12 cellular contexts compared by ENCODE assay signal in genomic region chr16:55323637-55324490, GRCh38. TPM values are rescaled to one million over a fixed set of nuclear protein-coding genes. Genes with fewer than 3 reads are reported as not detected.
A peak's percentile ranks its signal among the peaks of the same experiment; 100 is the strongest.
DNase-seq lines count a peak whose midpoint lies in the region; ATAC-seq, FAIRE-seq and TF ChIP-seq lines count a peak whose summit lies in the region.
"Had no signal": no experiment of that assay in that cellular context is flagged by ENCODE, and none has a peak within 500 bp of the region (broad histone marks: within the 10 kb centered on the region; RNA-seq: fewer than 3 reads in every experiment).

TSS of gene IRX6 (plus strand) at chr16:55324203. CDS start at chr16:55325092, 889 bp downstream.

- intact Hi-C loops in breast epithelium (cut with DNase I; ENCODE audit: low total_unique reads), result no loop called here
- intact Hi-C loops in HepG2 (cut with micrococcal nuclease; ENCODE audit: unreplicated experiment), result no loop called here

- TF ChIP-seq EP300 in HepG2 (IDR thresholded peaks at IDR 0.05; ENCODE audit: low read depth in 2 of 2, low read length in 2 of 2) (no peak), HepG2 (CRISPR knock-in tag; IDR thresholded peaks at IDR 0.05; ENCODE audit: borderline replicate concordance) (no peak)

- no peaks in the 10 kb centered on the region for H3K36me3 ChIP-seq in breast epithelium
- H3K36me3 ChIP-seq in HepG2 (replicated peaks in 1 of 2; ENCODE audit: control insufficient read depth in 1 of 2, insufficient read depth in 2 of 2, low read length in 2 of 2), result no peaks in the 10 kb centered on the region
- H3K36me3 ChIP-seq: esophagus muscularis mucosa had no signal

- TF ChIP-seq CTCF in HFF-Myc (IDR thresholded peaks at IDR 0.05; ENCODE audit: low read depth, low read length, missing control alignments) (peak; percentile 55), breast epithelium (IDR thresholded peaks at IDR 0.05) (peak in 2 of 3 donors; percentile 29), HepG2 (CRISPR knock-in tag; IDR thresholded peaks at IDR 0.05) (peak; percentile 36)

- H3K79me2 ChIP-seq in HepG2 (ENCODE audit: insufficient read depth, low read length), result no peaks in the 10 kb centered on the region

- TF ChIP-seq POLR2A in breast epithelium (IDR thresholded peaks at IDR 0.05) (no peak), HepG2 (IDR thresholded peaks at IDR 0.05; ENCODE audit: insufficient read depth in 1 of 2, low read depth in 2 of 2, low read length in 2 of 2) (no peak)

- in situ Hi-C loops in HepG2 (cut with HindIII; ENCODE audit: extremely low pct_ligation_motif_present, low pct_unique_long_range_greater_than_20kb), result no loop called here

- WGBS in HepG2 (ENCODE audit: low lambda C conversion rate), result 44% methylated on average over 29 of the region's 63 CpGs

- POLR2A ChIA-PET in HepG2 (lab: Yijun Ruan, JAX), result no interaction called here
- POLR2A ChIA-PET in activated CD4-positive, alpha-beta memory T cell treated with anti-CD3 and anti-CD28 coated beads, Interleukin-2, amount 10 ng/mL, durations not matched to agents 7 days and 5 days (lab: Charles Lee), result no interaction called here

- H3K4me1 ChIP-seq in breast epithelium (no peaks in the 10 kb centered on the region), HepG2 (ENCODE audit: insufficient read depth, low read length) (no peaks in the 10 kb centered on the region)

- CTCF ChIA-PET in HepG2 (lab: Yijun Ruan, JAX; ENCODE audit: low intra/inter-chr PET ratio, low total read pairs), result no interaction called here
- CTCF ChIA-PET in activated CD4-positive, alpha-beta memory T cell treated with anti-CD3 and anti-CD28 coated beads, Interleukin-2, amount 10 ng/mL, durations not matched to agents 7 days and 5 days (lab: Charles Lee), result no interaction called here

- no TSS peak for BruUV-seq in HepG2 (replicated peaks; lab: Mats Ljungman, UMichigan)

- H3K4me3 ChIP-seq in HFF-Myc (replicated peaks; ENCODE audit: low read depth, low read length), result no peak within 1 kb of the TSS
- peak within 1 kb of the TSS; percentile 46 to 70 (median 49) for H3K4me3 ChIP-seq in breast epithelium
- H3K4me3 ChIP-seq in HepG2 (replicated peaks in 1 of 3; ENCODE audit: insufficient read depth in 1 of 3, low read depth in 2 of 3, low read length in 3 of 3), result no peak within 1 kb of the TSS

- no peak within 1 kb of the TSS for H3K4me3 Mint-ChIP-seq in activated CD4-positive, alpha-beta memory T cell treated with anti-CD3 and anti-CD28 coated beads, Interleukin-2, amount 10 ng/mL, durations not matched to agents 7 days and 5 days

- no peak within 1 kb of the TSS for H3K27ac Mint-ChIP-seq in activated CD4-positive, alpha-beta memory T cell treated with anti-CD3 and anti-CD28 coated beads, Interleukin-2, amount 10 ng/mL, durations not matched to agents 7 days and 5 days

- H3K9me3 Mint-ChIP-seq in activated CD4-positive, alpha-beta memory T cell treated with anti-CD3 and anti-CD28 coated beads, Interleukin-2, amount 10 ng/mL, durations not matched to agents 7 days and 5 days, result no peaks in the 10 kb centered on the region

- H3K9ac ChIP-seq in HepG2 (ENCODE audit: insufficient read depth, low read depth, low read length), result no peak within 1 kb of the TSS

- no peak for TF ChIP-seq RAD21 in HepG2 (CRISPR knock-in tag; IDR thresholded peaks at IDR 0.05)

- H3K4me2 ChIP-seq in HepG2 (ENCODE audit: low read depth, low read length), result no peak within 1 kb of the TSS

- H3K27ac ChIP-seq in breast epithelium (peak within 1 kb of the TSS in 1 of 2 donors; percentile 84), HepG2 (ENCODE audit: extremely low read length, insufficient read depth, low read length) (no peak within 1 kb of the TSS)
- H3K27ac ChIP-seq: esophagus muscularis mucosa had no signal

- peaks cover 37% of the 10 kb centered on the region for H3K27me3 Mint-ChIP-seq in activated CD4-positive, alpha-beta memory T cell treated with anti-CD3 and anti-CD28 coated beads, Interleukin-2, amount 10 ng/mL, durations not matched to agents 7 days and 5 days

- no peaks in the 10 kb centered on the region for H3K4me1 Mint-ChIP-seq in activated CD4-positive, alpha-beta memory T cell treated with anti-CD3 and anti-CD28 coated beads, Interleukin-2, amount 10 ng/mL, durations not matched to agents 7 days and 5 days

- H3K27me3 ChIP-seq in breast epithelium (peaks cover 0 to 14% of the 10 kb centered on the region in 2 donors), HepG2 (ENCODE audit: control insufficient read depth in 1 of 2, insufficient read depth in 2 of 2, low read length in 2 of 2) (peaks cover 6 to 59% of the 10 kb centered on the region in 2 experiments; a peak in 3 of 5 replicates)

- H3K9me3 ChIP-seq in breast epithelium (no peaks in the 10 kb centered on the region), HepG2 (ENCODE audit: low read length) (no peaks in the 10 kb centered on the region)
- H3K9me3 ChIP-seq: esophagus muscularis mucosa had no signal

- H3K36me3 Mint-ChIP-seq in activated CD4-positive, alpha-beta memory T cell treated with anti-CD3 and anti-CD28 coated beads, Interleukin-2, amount 10 ng/mL, durations not matched to agents 7 days and 5 days (ENCODE audit: low read depth), result no peaks in the 10 kb centered on the region

- no peak within 1 kb of the TSS for H2AFZ ChIP-seq in HepG2 (ENCODE audit: low read length)

- H4K20me1 ChIP-seq in HepG2 (ENCODE audit: insufficient read depth, low read length), result no peaks in the 10 kb centered on the region

- DNase-seq in AG08395 (ENCODE audit: low spot score) (peak; percentile 38), HFF-Myc (ENCODE audit: extremely low read depth, low read depth) (no peak), breast epithelium (ENCODE audit: low spot score in 2 of 2) (peak in 1 of 2 donors; percentile 31), HepG2 (ENCODE audit: low spot score) (no peak), 8988T (no peak)
- no peak for DNase-seq in activated CD4-positive, alpha-beta memory T cell treated with anti-CD3 and anti-CD28 coated beads, Interleukin-2, amount 10 ng/mL, durations not matched to agents 7 days and 5 days
- DNase-seq: DMS79 treated with DMSO at 0.1 percent for 48 hours; stimulated activated CD4-positive, alpha-beta T cell treated with anti-CD3 and anti-CD28 coated beads, Interleukin-4, amount 100 ng/mL, for 24 hours had no signal

- no peak for FAIRE-seq in HepG2 (lab: Jason Lieb, UNC)

- ATAC-seq in HepG2, result peak; percentile 63
- no peak for ATAC-seq in HG02981 (IDR thresholded peaks at IDR 0.05; ENCODE audit: unreplicated experiment)
- ATAC-seq in GM21619 (IDR thresholded peaks at IDR 0.05; ENCODE audit: unreplicated experiment), result no peak

TF ChIP-seq in HepG2, 621 proteins besides CTCF, POLR2A, EP300 and RAD21 (continues in another document):
- no peak for TF ChIP-seq ATF5 (CRISPR knock-in tag; IDR thresholded peaks at IDR 0.05; ENCODE audit: low read depth)
- TF ChIP-seq, protein P1, sequence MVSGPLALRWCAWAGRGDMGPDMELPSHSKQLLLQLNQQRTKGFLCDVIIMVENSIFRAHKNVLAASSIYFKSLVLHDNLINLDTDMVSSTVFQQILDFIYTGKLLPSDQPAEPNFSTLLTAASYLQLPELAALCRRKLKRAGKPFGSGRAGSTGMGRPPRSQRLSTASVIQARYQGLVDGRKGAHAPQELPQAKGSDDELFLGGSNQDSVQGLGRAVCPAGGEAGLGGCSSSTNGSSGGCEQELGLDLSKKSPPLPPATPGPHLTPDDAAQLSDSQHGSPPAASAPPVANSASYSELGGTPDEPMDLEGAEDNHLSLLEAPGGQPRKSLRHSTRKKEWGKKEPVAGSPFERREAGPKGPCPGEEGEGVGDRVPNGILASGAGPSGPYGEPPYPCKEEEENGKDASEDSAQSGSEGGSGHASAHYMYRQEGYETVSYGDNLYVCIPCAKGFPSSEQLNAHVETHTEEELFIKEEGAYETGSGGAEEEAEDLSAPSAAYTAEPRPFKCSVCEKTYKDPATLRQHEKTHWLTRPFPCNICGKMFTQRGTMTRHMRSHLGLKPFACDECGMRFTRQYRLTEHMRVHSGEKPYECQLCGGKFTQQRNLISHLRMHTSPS (CRISPR knock-in tag; IDR thresholded peaks at IDR 0.05; ENCODE audit: low read depth), result no peak

RNA-seq across cellular contexts. Expression of gene IRX6, which starts in this region (rescaled TPM):
- total RNA-seq in breast epithelium, result 10 to 100 TPM in 1 of 3 donors, 1 to 10 TPM in 2; 3.1 to 12.8 (median 3.6) TPM
- not detected in 2 replicates for total RNA-seq in HepG2 (2016; rRNA removed; fragmentation: Illumina TruSeq; extraction: Trizol)
- total RNA-seq in HepG2 (2016; cell fraction: cytosol; rRNA removed; fragmentation: Illumina TruSeq; extraction: Trizol; ENCODE audit: low read depth), result not detected in 2 replicates
- total RNA-seq in HepG2 (2016; cell fraction: insoluble cytoplasmic fraction; rRNA removed; fragmentation: Illumina TruSeq; extraction: Trizol), result not detected in 2 replicates
- not detected in 2 replicates for total RNA-seq in HepG2 (2016; cell fraction: membrane; rRNA removed; fragmentation: Illumina TruSeq; extraction: Trizol)
- total RNA-seq in HepG2 (2016; cell fraction: nucleus; rRNA removed; fragmentation: Illumina TruSeq; extraction: Trizol), result not detected in 2 replicates
- not detected in 2 replicates for polyA plus RNA-seq in HepG2 (2011; rRNA removed)
- polyA plus RNA-seq in HepG2 (2011; cell fraction: cytosol; rRNA removed), result not detected in 2 replicates
- not detected in 2 replicates for polyA plus RNA-seq in HepG2 (2011; cell fraction: nucleus; rRNA removed)
- polyA plus RNA-seq in HepG2 (2012), result not detected in 2 replicates
- not detected in 2 replicates for polyA plus RNA-seq in HepG2 (2016; cell fraction: cytosol; fragmentation: Illumina TruSeq; extraction: Trizol; ENCODE audit: low read depth)
- polyA plus RNA-seq in HepG2 (2016; cell fraction: insoluble cytoplasmic fraction; fragmentation: Illumina TruSeq; extraction: Trizol; ENCODE audit: low read depth), result not detected in 2 replicates
- polyA plus RNA-seq in HepG2 (2016; cell fraction: membrane; fragmentation: Illumina TruSeq; extraction: Trizol; ENCODE audit: low read depth), result not detected in 2 replicates
- polyA plus RNA-seq in HepG2 (2016; cell fraction: nucleus; fragmentation: Illumina TruSeq; extraction: Trizol; ENCODE audit: insufficient read depth, low read depth), result not detected in 2 replicates
- not detected in 2 replicates for polyA minus RNA-seq in HepG2 (2011; rRNA and poly(A)+ RNA removed; ENCODE audit: low replicate concordance)
- polyA minus RNA-seq in HepG2 (2011; cell fraction: cytosol; rRNA and poly(A)+ RNA removed), result not detected in 2 replicates
- polyA minus RNA-seq in HepG2 (2011; cell fraction: nucleus; rRNA and poly(A)+ RNA removed), result not detected in 2 replicates
- total RNA-seq in activated CD4-positive, alpha-beta memory T cell treated with anti-CD3 and anti-CD28 coated beads, Interleukin-2, amount 10 ng/mL, durations not matched to agents 7 days and 5 days, result not detected
- total RNA-seq: activated CD8-positive, alpha-beta memory T cell treated with anti-CD3 and anti-CD28 coated beads for 36 hours had no signal

Comparison
In these comparisons a context has a peak if more than half of its experiments do, and no peak if none do; other contexts are left out.
1. Peak in ATAC-seq in HepG2; RNA of the gene not detected or under 1 TPM.
2. H3K4me3 ChIP-seq: peak in breast epithelium (3 of 3); none in HFF-Myc (single experiment) and HepG2 (0 of 3).
3. Peak in every context shown above with its lines, with median percentiles within 50 percentile points of each other: CTCF ChIP-seq.